Comparison of ENCODE assay signal across 24 cellular contexts in genomic region chr12:130813436-130813835, GRCh38. TPM values are rescaled to one million over a fixed set of nuclear protein-coding genes. Genes with fewer than 3 reads are reported as not detected.
A peak's percentile ranks its signal among the peaks of the same experiment; 100 is the strongest.
DNase-seq lines count a peak whose midpoint lies in the region; ATAC-seq and TF ChIP-seq lines count a peak whose summit lies in the region.
"Had no signal": no experiment of that assay in that cellular context is flagged by ENCODE, and none has a peak within 500 bp of the region (broad histone marks: within the 10 kb centered on the region; RNA-seq: fewer than 3 reads in every experiment).

No MANE protein-coding gene starts in this region.

- H2BK15ac ChIP-seq in H9 (ENCODE audit: low read depth, low read length) (no peak overlapping the region), mesendoderm (replicated peaks; ENCODE audit: low read depth) (no peak overlapping the region)

- peak; percentile 46 for DNase-seq in GM12865 (ENCODE audit: low read depth)
- peak; percentile 81 for DNase-seq in H9
- peak; percentile 56 for DNase-seq in mesendoderm
- no peak for DNase-seq in coronary artery (ENCODE audit: low spot score)
- no peak for DNase-seq in stimulated activated effector memory CD8-positive, alpha-beta T cell treated with anti-CD3 and anti-CD28 coated beads, Interleukin-12 subunit alpha, Interleukin-12 subunit beta, amount 100 ng/mL, for 72 hours (ENCODE audit: low spot score in 2 of 2)
- DNase-seq: activated CD4-positive, alpha-beta T cell treated with anti-CD3 and anti-CD28 coated beads, Interleukin-2, amount 10 ng/mL, durations not matched to agents 7 days and 5 days; CD8-positive, alpha-beta T cell; colonic mucosa; DMS153; GF-D8; immature natural killer cell; left ventricle myocardium superior; mucosa of descending colon; NCI-H1417; NCI-H2107; NCI-H510A treated with DMSO at 0.1 percent for 48 hours; stimulated activated naive CD4-positive, alpha-beta T cell had no signal

- H4K5ac ChIP-seq in H9 (ENCODE audit: insufficient read length, low read depth, low read length): no peak overlapping the region
- H4K5ac ChIP-seq in mesendoderm (ENCODE audit: low read length): no peak overlapping the region

- no peak overlapping the region for H3K23ac ChIP-seq in H9 (ENCODE audit: insufficient read length, low read depth, low read length)
- no peak overlapping the region for H3K23ac ChIP-seq in mesendoderm (ENCODE audit: low read length)

- H3K79me1 ChIP-seq in H9 (ENCODE audit: insufficient read depth, low read depth, low read length, poor library complexity, severe bottlenecking) (no peaks in the 10 kb centered on the region), mesendoderm (ENCODE audit: low read length) (peaks cover 5% of the 10 kb centered on the region)

- H2AK5ac ChIP-seq in H9 (ENCODE audit: insufficient read length, low read length): no peak overlapping the region
- H2AK5ac ChIP-seq in mesendoderm (ENCODE audit: low read length): no peak overlapping the region

- H2AFZ ChIP-seq in H9 (ENCODE audit: low read length): no peak overlapping the region

- H3K4me3 ChIP-seq in GM12865 (ENCODE audit: low read depth, low read length) (peak overlapping the region; percentile 45), mesendoderm (ENCODE audit: low read length) (no peak overlapping the region), coronary artery (no peak overlapping the region)
- H3K4me3 ChIP-seq: colonic mucosa, mucosa of descending colon had no signal

- no peak overlapping the region for H3T11ph ChIP-seq in H9 (ENCODE audit: low read length)

- no peak overlapping the region for H4K8ac ChIP-seq in H9 (replicated peaks; ENCODE audit: insufficient read length, low read depth, low read length)
- no peak overlapping the region for H4K8ac ChIP-seq in mesendoderm (ENCODE audit: low read depth, low read length)

- H3K79me2 ChIP-seq in H9 (ENCODE audit: insufficient read depth, low read length) (no peaks in the 10 kb centered on the region), mesendoderm (ENCODE audit: control insufficient read depth, insufficient read depth, low read length) (no peaks in the 10 kb centered on the region)

- H3K18ac ChIP-seq in H9 (ENCODE audit: insufficient read length, low read depth, low read length) (no peak overlapping the region), mesendoderm (ENCODE audit: low read length) (no peak overlapping the region)

- ATAC-seq in HG02588 (IDR thresholded peaks at IDR 0.05; ENCODE audit: unreplicated experiment): no peak
- no peak for ATAC-seq in GM21576 (IDR thresholded peaks at IDR 0.05; ENCODE audit: unreplicated experiment)
- no peak for ATAC-seq in stimulated activated effector memory CD8-positive, alpha-beta T cell treated with anti-CD3 and anti-CD28 coated beads, Interleukin-12 subunit alpha, Interleukin-12 subunit beta, amount 100 ng/mL, for 72 hours
- ATAC-seq: activated T-helper 17 cell treated with anti-CD3 and anti-CD28 coated beads, Interleukin-2, amount 50 U/mL, for 72 hours; CD8-positive, alpha-beta T cell; left ventricle myocardium superior; mucosa of descending colon; Right ventricle myocardium inferior had no signal

- H2BK20ac ChIP-seq in H9 (ENCODE audit: low read depth, low read length, poor library complexity, severe bottlenecking): no peak overlapping the region

- no peak overlapping the region for H4K91ac ChIP-seq in H9 (ENCODE audit: insufficient read length, low read depth, low read length)

- TF ChIP-seq CTCF in GM12865 (IDR thresholded peaks at IDR 0.05; ENCODE audit: insufficient read depth, low read depth, low read length, missing control alignments): peak; percentile 16
- TF ChIP-seq CTCF in H9 (conservative IDR thresholded peaks at IDR 0.05): peak; percentile 43
- no peak for TF ChIP-seq CTCF in coronary artery (IDR thresholded peaks at IDR 0.05)

- H3K9ac ChIP-seq in H9 (ENCODE audit: extremely low read depth, insufficient read length, low read length) (no peak overlapping the region), mesendoderm (ENCODE audit: low read length) (no peak overlapping the region)

- H3K27me3 ChIP-seq in H9 (ENCODE audit: insufficient read depth, low read length): no peaks in the 10 kb centered on the region
- H3K27me3 ChIP-seq in mesendoderm (ENCODE audit: insufficient read depth, low read length, poor library complexity): no peaks in the 10 kb centered on the region
- H3K27me3 ChIP-seq: colonic mucosa had no signal

- no peaks in the 10 kb centered on the region for H3K9me3 ChIP-seq in H9 (ENCODE audit: control insufficient read depth, low read depth, low read length)
- H3K9me3 ChIP-seq: colonic mucosa, mucosa of descending colon had no signal

- H3K4ac ChIP-seq in H9 (ENCODE audit: low read depth, low read length): no peak overlapping the region
- H3K4ac ChIP-seq in mesendoderm (ENCODE audit: low read depth, low read length): no peak overlapping the region

- H3K4me3 Mint-ChIP-seq in H9: no peak overlapping the region
- no peak overlapping the region for H3K4me3 Mint-ChIP-seq in stimulated activated effector memory CD8-positive, alpha-beta T cell treated with anti-CD3 and anti-CD28 coated beads, Interleukin-12 subunit alpha, Interleukin-12 subunit beta, amount 100 ng/mL, for 72 hours
- H3K4me3 Mint-ChIP-seq: activated CD4-positive, alpha-beta T cell treated with anti-CD3 and anti-CD28 coated beads, Interleukin-2, amount 10 ng/mL, durations not matched to agents 7 days and 5 days; activated T-helper 17 cell treated with anti-CD3 and anti-CD28 coated beads, Interleukin-2, amount 50 U/mL, for 72 hours; CD8-positive, alpha-beta T cell; immature natural killer cell; neural crest cell had no signal

- peak overlapping the region in 2 of 3 experiments; percentile 65 to 92; a peak in 4 of 7 replicates for H3K27ac Mint-ChIP-seq in H9
- no peak overlapping the region for H3K27ac Mint-ChIP-seq in stimulated activated effector memory CD8-positive, alpha-beta T cell treated with anti-CD3 and anti-CD28 coated beads, Interleukin-12 subunit alpha, Interleukin-12 subunit beta, amount 100 ng/mL, for 72 hours
- H3K27ac Mint-ChIP-seq: activated CD4-positive, alpha-beta T cell treated with anti-CD3 and anti-CD28 coated beads, Interleukin-2, amount 10 ng/mL, durations not matched to agents 7 days and 5 days; CD8-positive, alpha-beta T cell; progenitor cell of endocrine pancreas had no signal

- no peaks in the 10 kb centered on the region for H4K20me1 ChIP-seq in H9 (ENCODE audit: control insufficient read depth, insufficient read depth, insufficient read length)

- H3K27ac ChIP-seq in H9 (ENCODE audit: insufficient read length, low read depth, low read length) (no peak overlapping the region), angular gyrus (ENCODE audit: low read depth, low read length) (peak overlapping the region; percentile 29), mesendoderm (ENCODE audit: low read depth, low read length) (no peak overlapping the region), coronary artery (no peak overlapping the region)
- H3K27ac ChIP-seq: colonic mucosa had no signal

- H3K14ac ChIP-seq in H9 (ENCODE audit: insufficient read depth, low read length): no peak overlapping the region

- H2BK120ac ChIP-seq in H9 (ENCODE audit: low read depth, low read length, poor library complexity, severe bottlenecking) (no peak overlapping the region), mesendoderm (ENCODE audit: low read depth, low read length) (no peak overlapping the region)

- H3K56ac ChIP-seq in H9 (ENCODE audit: insufficient read length, low read depth, low read length) (no peak overlapping the region), mesendoderm (ENCODE audit: low read length) (peak overlapping the region; percentile 37)

- no peak overlapping the region for H2BK12ac ChIP-seq in H9 (ENCODE audit: insufficient read length, low read depth, low read length)

- H3K4me1 ChIP-seq in H9 (ENCODE audit: insufficient read depth, low read length) (peaks cover 6% of the 10 kb centered on the region; the same call in 1 of the 2 replicates), mesendoderm (ENCODE audit: control insufficient read depth, low read depth, low read length) (no peaks in the 10 kb centered on the region)
- H3K4me1 ChIP-seq: colonic mucosa had no signal

- H2BK5ac ChIP-seq in H9 (ENCODE audit: insufficient read length, low read length) (no peak overlapping the region), mesendoderm (ENCODE audit: low read length) (no peak overlapping the region)

- WGBS in H9 (ENCODE audit: extremely low coverage, insufficient read length, low lambda C conversion rate): no CpG with 5 or more reads among the region's 10 CpGs
- no CpG with 5 or more reads among the region's 10 CpGs for WGBS in mesendoderm (ENCODE audit: extremely low coverage, insufficient coverage, low lambda C conversion rate)

- H3K9me3 Mint-ChIP-seq in H9: no peaks in the 10 kb centered on the region; a peak in 1 of 5 replicates
- no peaks in the 10 kb centered on the region for H3K9me3 Mint-ChIP-seq in stimulated activated effector memory CD8-positive, alpha-beta T cell treated with anti-CD3 and anti-CD28 coated beads, Interleukin-12 subunit alpha, Interleukin-12 subunit beta, amount 100 ng/mL, for 72 hours
- H3K9me3 Mint-ChIP-seq: activated CD4-positive, alpha-beta T cell treated with anti-CD3 and anti-CD28 coated beads, Interleukin-2, amount 10 ng/mL, durations not matched to agents 7 days and 5 days; activated T-helper 17 cell treated with anti-CD3 and anti-CD28 coated beads, Interleukin-2, amount 50 U/mL, for 72 hours; CD8-positive, alpha-beta T cell; immature natural killer cell; neural crest cell had no signal

- no peaks in the 10 kb centered on the region for H3K23me2 ChIP-seq in H9 (ENCODE audit: insufficient read length, low read depth, low read length, poor library complexity, severe bottlenecking)

- H3K27me3 Mint-ChIP-seq in H9 (ENCODE audit: low read depth): peaks cover 1% of the 10 kb centered on the region; the same call in 1 of the 2 replicates
- H3K27me3 Mint-ChIP-seq: activated CD4-positive, alpha-beta T cell treated with anti-CD3 and anti-CD28 coated beads, Interleukin-2, amount 10 ng/mL, durations not matched to agents 7 days and 5 days; activated T-helper 17 cell treated with anti-CD3 and anti-CD28 coated beads, Interleukin-2, amount 50 U/mL, for 72 hours; progenitor cell of endocrine pancreas had no signal

- H3K36me3 ChIP-seq in mesendoderm (ENCODE audit: control insufficient read depth, insufficient read depth, low read length): no peaks in the 10 kb centered on the region
- H3K36me3 ChIP-seq: colonic mucosa had no signal

- peaks cover 13 to 38% (median 28%) of the 10 kb centered on the region in 3 experiments for H3K36me3 Mint-ChIP-seq in H9 (ENCODE audit: insufficient read depth in 1 of 3, low read depth in 3 of 3)
- H3K36me3 Mint-ChIP-seq in stimulated activated effector memory CD8-positive, alpha-beta T cell treated with anti-CD3 and anti-CD28 coated beads, Interleukin-12 subunit alpha, Interleukin-12 subunit beta, amount 100 ng/mL, for 72 hours: peaks cover 55% of the 10 kb centered on the region

- H3K4me1 Mint-ChIP-seq in H9: peaks cover 40 to 52% of the 10 kb centered on the region in 2 experiments
- H3K4me1 Mint-ChIP-seq in stimulated activated effector memory CD8-positive, alpha-beta T cell treated with anti-CD3 and anti-CD28 coated beads, Interleukin-12 subunit alpha, Interleukin-12 subunit beta, amount 100 ng/mL, for 72 hours: peaks cover 3% of the 10 kb centered on the region

- H3K4me2 ChIP-seq in H9 (ENCODE audit: insufficient read depth, insufficient read length, low read length) (no peak overlapping the region), mesendoderm (ENCODE audit: low read length) (no peak overlapping the region)

RNA-seq across cellular contexts. Expression of gene STX2, which starts 25.6 kb away (rescaled TPM):
- 16.8 and 19.4 TPM in 2 replicates for total RNA-seq in H9 (2021)
- 18.4 TPM for polyA plus RNA-seq in mesendoderm (2013, experiment 1 of 2)
- polyA plus RNA-seq in mesendoderm (2013, experiment 2 of 2): 16.4 TPM

RNA-seq across cellular contexts. Expression of gene RAN, which starts 58.4 kb away (rescaled TPM):
- 1,968 and 1,971 TPM in 2 replicates for total RNA-seq in H9 (2021)
- 1,102 TPM for polyA plus RNA-seq in mesendoderm (2013, experiment 1 of 2)
- polyA plus RNA-seq in mesendoderm (2013, experiment 2 of 2): 1,097 TPM

Comparison
In these comparisons a context has a peak if more than half of its experiments do, and no peak if none do; other contexts are left out.
1. DNase-seq: peak in GM12865 (single experiment), H9 (single experiment) and mesendoderm (single experiment); none in coronary artery (single experiment) and stimulated activated effector memory CD8-positive, alpha-beta T cell treated with anti-CD3 and anti-CD28 coated beads, Interleukin-12 subunit alpha, Interleukin-12 subunit beta, amount 100 ng/mL, for 72 hours (0 of 2).